Comparison of ENCODE assay signal across 8 cellular contexts in the genomic region with DNA sequence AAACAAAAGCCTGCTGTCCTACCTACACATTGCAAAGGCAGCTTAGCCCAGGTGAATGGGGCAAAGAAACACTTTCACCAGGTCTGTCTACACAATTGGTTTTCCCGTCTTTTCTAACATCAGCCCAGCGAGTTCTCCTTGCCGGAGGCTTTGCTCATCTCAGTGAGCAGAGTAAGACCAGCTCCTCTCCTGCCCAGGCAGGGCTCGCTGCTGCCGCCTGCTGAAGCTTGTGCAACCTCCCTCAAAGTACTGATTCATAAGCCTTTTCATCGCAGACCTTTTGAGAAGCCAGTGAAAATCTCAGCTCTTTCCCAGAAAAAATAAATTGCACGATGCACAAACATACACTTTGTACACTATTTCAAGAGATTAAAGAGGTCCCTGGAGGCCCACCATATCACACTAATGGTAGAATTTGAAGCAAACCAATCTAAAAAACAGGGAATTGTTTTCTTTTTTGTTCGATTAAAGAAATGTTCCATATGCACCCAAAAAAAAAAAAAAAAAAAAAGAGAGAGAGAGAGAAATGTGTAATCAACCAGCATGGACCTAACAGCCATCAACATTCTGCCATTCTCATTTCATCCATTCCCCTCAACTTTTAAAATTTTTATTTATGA.
A peak's percentile ranks its signal among the peaks of the same experiment; 100 is the strongest.
DNase-seq lines count a peak whose midpoint lies in the region; ATAC-seq, FAIRE-seq and TF ChIP-seq lines count a peak whose summit lies in the region.

No MANE protein-coding gene starts in this region.

- no peak overlapping the region for H2AFZ ChIP-seq in GM12878 (ENCODE audit: control insufficient read depth, low read depth, low read length)

- no peaks in the 10 kb centered on the region for H3K9me3 Mint-ChIP-seq in CD14-positive monocyte

- H3K27me3 Mint-ChIP-seq in CD14-positive monocyte (ENCODE audit: low read depth in 3 of 3) = peaks cover 14 to 20% (median 15%) of the 10 kb centered on the region in 3 donors

- in situ Hi-C loops in GM12878 (cut with MboI) = loop anchor here (10.0 to 25.0 kb wide), 2 partner anchors 779 to 1477 kb away; no protein-coding TSS in a partner anchor

- POLR2A ChIA-PET in GM12878 (lab: Charles Lee) = interaction anchor here (0.7 kb wide), 1 partner anchor 563 kb away, joined by 5 read pairs; no protein-coding TSS in a partner anchor

- SMC1A ChIA-PET in GM12878 (lab: Charles Lee; ENCODE audit: uncharacterized antibody, unreplicated experiment) = interaction anchor here (0.7 to 4.9 kb wide), 11 partner anchors 10 to 786 kb away, joined by 3 to 31 read pairs (median 4); no protein-coding TSS in a partner anchor

- CTCF ChIA-PET in GM12878 (lab: Yijun Ruan, JAX) = interaction anchor here (0.6 to 2.3 kb wide), 13 partner anchors 10 to 1568 kb away, joined by 3 to 7 read pairs (median 4); no protein-coding TSS in a partner anchor

- H3K4me3 ChIP-seq in GM12878 (no peak overlapping the region), stomach (no peak overlapping the region), sigmoid colon (no peak overlapping the region)

- H3K9me3 ChIP-seq in GM12878 (replicated peaks; ENCODE audit: control insufficient read depth, insufficient read depth, low read length) (no peaks in the 10 kb centered on the region), stomach (no peaks in the 10 kb centered on the region), sigmoid colon (no peaks in the 10 kb centered on the region)

- no peaks in the 10 kb centered on the region for H3K36me3 Mint-ChIP-seq in CD14-positive monocyte

- RAD21 ChIA-PET in GM12878 (lab: Charles Lee; ENCODE audit: unreplicated experiment) = interaction anchor here (0.7 to 1.3 kb wide), 3 partner anchors 12 to 569 kb away, joined by 3 to 5 read pairs (median 3); no protein-coding TSS in a partner anchor

- no peak for TF ChIP-seq EP300 in GM12878 (IDR thresholded peaks at IDR 0.05; ENCODE audit: borderline replicate concordance in 1 of 2, control insufficient read depth in 1 of 2, low read depth in 2 of 2, low read length in 2 of 2)
- TF ChIP-seq EP300 in stomach (IDR thresholded peaks at IDR 0.05) = no peak
- no peak for TF ChIP-seq EP300 in sigmoid colon (IDR thresholded peaks at IDR 0.05)

- FAIRE-seq in GM12878 (lab: Jason Lieb, UNC) = no peak

- intact Hi-C loops in CD14-positive monocyte (cut with micrococcal nuclease) (loop anchor here in 1 of 2 donors (10.0 kb wide), 2 partner anchors 429 to 569 kb away; no protein-coding TSS in a partner anchor), GM12878 (cut with micrococcal nuclease; ENCODE audit: unreplicated experiment) (loop anchor here (10.0 kb wide), 2 partner anchors 1479 to 1569 kb away; no protein-coding TSS in a partner anchor), stomach (cut with DNase I; ENCODE audit: low total_unique reads) (no loop called here), sigmoid colon (cut with DNase I) (loop anchor here (5.0 kb wide), 1 partner anchor 777 kb away; no protein-coding TSS in a partner anchor)

- H3K27ac Mint-ChIP-seq in CD14-positive monocyte = peak overlapping the region in 2 of 7 donors; percentile 20 to 25

- no peaks in the 10 kb centered on the region for H3K79me2 ChIP-seq in GM12878 (ENCODE audit: control insufficient read depth, insufficient read depth, low read length)

- no peaks in the 10 kb centered on the region for H3K36me3 ChIP-seq in GM12878 (ENCODE audit: control insufficient read depth in 2 of 2, insufficient read depth in 2 of 2, low read length in 1 of 2)
- H3K36me3 ChIP-seq in stomach = no peaks in the 10 kb centered on the region
- H3K36me3 ChIP-seq in sigmoid colon = no peaks in the 10 kb centered on the region

- BruUV-seq in GM12878 (replicated peaks; lab: Mats Ljungman, UMichigan) = no TSS peak

- 21% methylated on average over 8 of the region's 8 CpGs for WGBS in GM12878 (ENCODE audit: insufficient coverage, insufficient replicate concordance, low lambda C conversion rate, missing lambda C conversion rate)
- 15 to 26% (median 18%) methylated on average over 8 of the region's 8 CpGs for WGBS in stomach, 5 donors
- 19 to 25% methylated on average over 8 of the region's 8 CpGs for WGBS in sigmoid colon, 2 donors

- no peak overlapping the region for H3K27ac ChIP-seq in GM12878 (ENCODE audit: control insufficient read depth, insufficient read depth)
- no peak overlapping the region for H3K27ac ChIP-seq in stomach
- no peak overlapping the region for H3K27ac ChIP-seq in sigmoid colon

- no peaks in the 10 kb centered on the region for H3K27me3 ChIP-seq in GM12878 (replicated peaks in 1 of 2; ENCODE audit: control insufficient read depth in 2 of 2, insufficient read depth in 2 of 2, low read length in 1 of 2)
- no peaks in the 10 kb centered on the region for H3K27me3 ChIP-seq in stomach
- no peaks in the 10 kb centered on the region for H3K27me3 ChIP-seq in sigmoid colon

- no peaks in the 10 kb centered on the region for H4K20me1 ChIP-seq in GM12878 (ENCODE audit: control insufficient read depth, insufficient read depth)

- TF ChIP-seq CTCF in CD14-positive monocyte (IDR thresholded peaks at IDR 0.05) (peak; percentile 30), GM12878 (IDR thresholded peaks at IDR 0.05 in 2 of 3, conservative IDR thresholded peaks at IDR 0.05 in 1 of 3; ENCODE audit: control insufficient read depth in 2 of 3, extremely low read depth in 1 of 3, insufficient read depth in 1 of 3, low read depth in 3 of 3, low read length in 3 of 3) (peak; percentile 41 to 51 (median 43); a peak in 5 of 6 replicates), stomach (IDR thresholded peaks at IDR 0.05) (peak in 5 of 7 experiments; percentile 19 to 35 (median 21)), sigmoid colon (IDR thresholded peaks at IDR 0.05) (peak in 1 of 4 experiments; percentile 35)

- ATAC-seq in GM19395 (IDR thresholded peaks at IDR 0.05; ENCODE audit: unreplicated experiment) (peak; percentile 53), GM12878 (peak; percentile 69)

- H3K4me1 ChIP-seq in GM12878 (ENCODE audit: control insufficient read depth, insufficient read depth, low read length) = no peaks in the 10 kb centered on the region
- H3K4me1 ChIP-seq in stomach = peaks cover 0 to 7% (median 0%) of the 10 kb centered on the region in 4 donors
- peaks cover 0 to 3% (median 0%) of the 10 kb centered on the region in 4 donors for H3K4me1 ChIP-seq in sigmoid colon

- H3K9ac ChIP-seq in GM12878 (ENCODE audit: control insufficient read depth, insufficient read depth, low read length) = no peak overlapping the region

- H3K4me1 Mint-ChIP-seq in CD14-positive monocyte = peaks cover 20% of the 10 kb centered on the region

- TF ChIP-seq RAD21 in GM12878 (IDR thresholded peaks at IDR 0.05; ENCODE audit: insufficient read depth, low read depth, low read length) = peak; percentile 30; the same call in 1 of the 2 replicates

- H3K4me2 ChIP-seq in GM12878 (ENCODE audit: control insufficient read depth, insufficient read depth) = no peak overlapping the region

- no peak for DNase-seq in CD14-positive monocyte (ENCODE audit: low spot score)
- peak; percentile 37 for DNase-seq in NCI-H2081 treated with DMSO at 0.1 percent for 48 hours (lab: John Stamatoyannopoulos, UW)
- no peak for DNase-seq in GM12878 (ENCODE audit: low read depth, low spot score)
- peak; percentile 60 for DNase-seq in iPS DF 4.7 (ENCODE audit: extremely low read depth, low spot score)
- peak; percentile 52 for DNase-seq in stomach
- DNase-seq in sigmoid colon = no peak
- DNase-seq in NCI-H1694 treated with DMSO at 0.1 percent for 48 hours (lab: John Stamatoyannopoulos, UW) = no peak

- peak overlapping the region in 1 of 2 donors; percentile 37 for H3K4me3 Mint-ChIP-seq in CD14-positive monocyte

- TF ChIP-seq POLR2A in GM12878 (IDR thresholded peaks at IDR 0.05; ENCODE audit: low read depth, low read length) (no peak), stomach (IDR thresholded peaks at IDR 0.05) (no peak), sigmoid colon (IDR thresholded peaks at IDR 0.05) (no peak)

TF ChIP-seq in GM12878, 131 proteins besides CTCF, POLR2A, EP300 and RAD21:
- TF ChIP-seq PAX5 (IDR thresholded peaks at IDR 0.05; ENCODE audit: borderline replicate concordance, low read depth, low read length) = no peak
- no peak for TF ChIP-seq TARDBP (IDR thresholded peaks at IDR 0.05; ENCODE audit: borderline replicate concordance)
- TF ChIP-seq, protein P1, sequence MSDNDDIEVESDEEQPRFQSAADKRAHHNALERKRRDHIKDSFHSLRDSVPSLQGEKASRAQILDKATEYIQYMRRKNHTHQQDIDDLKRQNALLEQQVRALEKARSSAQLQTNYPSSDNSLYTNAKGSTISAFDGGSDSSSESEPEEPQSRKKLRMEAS (IDR thresholded peaks at IDR 0.05; ENCODE audit: low read depth, low read length) = no peak
- peak; percentile 29; the same call in 1 of the 2 replicates for TF ChIP-seq SMC3 (IDR thresholded peaks at IDR 0.05; ENCODE audit: borderline replicate concordance, low read length)
- no peak for TF ChIP-seq CBX3 (IDR thresholded peaks at IDR 0.05; ENCODE audit: borderline replicate concordance, low read depth)

Comparison
In these comparisons a context has a peak if more than half of its experiments do, and no peak if none do; other contexts are left out.
1. DNase-seq: peak in NCI-H2081 treated with DMSO at 0.1 percent for 48 hours (single experiment), iPS DF 4.7 (single experiment) and stomach (single experiment); none in CD14-positive monocyte (single experiment), GM12878 (single experiment), sigmoid colon (single experiment) and NCI-H1694 treated with DMSO at 0.1 percent for 48 hours (single experiment).